Comparison of ENCODE assay signal across 24 cellular contexts in the genomic region with DNA sequence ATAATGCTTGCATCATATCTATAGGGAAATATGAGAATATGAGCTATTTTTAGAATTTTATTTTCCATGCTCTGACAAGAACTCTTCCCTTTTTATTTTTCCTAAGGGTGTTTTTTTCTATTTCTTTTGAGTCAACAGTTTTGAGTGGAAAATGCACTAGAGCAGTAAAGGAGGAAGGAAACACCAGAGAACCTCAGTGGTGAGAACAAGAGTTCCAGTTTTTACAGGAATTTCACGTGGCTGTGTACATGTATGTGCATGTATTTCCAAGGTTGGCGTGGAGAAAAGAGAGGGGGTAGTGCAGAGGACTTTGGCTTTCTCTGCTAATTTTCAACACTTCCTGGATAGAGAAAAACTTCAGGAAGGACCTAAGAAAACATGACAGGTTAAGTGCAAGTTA.
"Had no signal": no experiment of that assay in that cellular context is flagged by ENCODE, and none has a peak within 500 bp of the region (broad histone marks: within the 10 kb centered on the region; RNA-seq: fewer than 3 reads in every experiment).

No MANE protein-coding gene starts in this region.

- H3K4me3 ChIP-seq: heart right ventricle, left lung, lung, mucosa of descending colon, right lobe of liver, thoracic aorta, uterus had no signal

- H3K36me3 ChIP-seq: heart right ventricle, left lung, right lobe of liver, thoracic aorta, uterus had no signal

- H3K4me1 ChIP-seq: right lobe of liver, uterus had no signal

- DNase-seq: activated CD4-positive, alpha-beta T cell treated with anti-CD3 and anti-CD28 coated beads for 1 hour; activated CD4-positive, alpha-beta T cell treated with anti-CD3 and anti-CD28 coated beads, Interleukin-2, amount 10 ng/mL, durations not matched to agents 7 days and 5 days; activated CD8-positive, alpha-beta T cell treated with anti-CD3 and anti-CD28 coated beads for 36 hours; activated gamma-delta T cell treated with Interleukin-2 at 50 U/mL for 16 hours; activated naive CD8-positive, alpha-beta T cell treated with anti-CD3 and anti-CD28 coated beads, Interleukin-2, amount 50 U/mL, for 24 hours; activated T-cell treated with anti-CD3 and anti-CD28 coated beads, Interleukin-2, amount 50 U/mL, for 4 hours; amygdala; central memory CD4-positive, alpha-beta T cell; effector CD4-positive, alpha-beta T cell; erythroblast; heart right ventricle; left lung; mucosa of descending colon; right lobe of liver; small intestine; stimulated activated CD4-positive, alpha-beta T cell treated with anti-CD3 and anti-CD28 coated beads, Interleukin-4, amount 100 ng/mL, for 24 hours; T1000; uterus had no signal

- H3K27ac ChIP-seq: left lung, right lobe of liver, thoracic aorta, uterus had no signal

- H3K27me3 ChIP-seq: heart right ventricle, left lung, right lobe of liver, uterus had no signal

- ATAC-seq: activated CD8-positive, alpha-beta T cell treated with anti-CD3 and anti-CD28 coated beads for 36 hours; activated naive CD8-positive, alpha-beta T cell treated with anti-CD3 and anti-CD28 coated beads, Interleukin-2, amount 50 U/mL, for 24 hours; activated T-cell treated with anti-CD3 and anti-CD28 coated beads, Interleukin-2, amount 50 U/mL, for 4 hours; activated T-helper 17 cell treated with anti-CD3 and anti-CD28 coated beads, Interleukin-2, amount 50 U/mL, for 72 hours; left lung; mucosa of descending colon; natural killer cell treated with Interleukin-12 subunit alpha and Interleukin-12 subunit beta and Interleukin-15 and Interleukin-18, amount 100 ng/mL, for 72 hours; stimulated activated effector memory CD8-positive, alpha-beta T cell treated with anti-CD3 and anti-CD28 coated beads, Interleukin-12 subunit alpha, Interleukin-12 subunit beta, amount 100 ng/mL, for 72 hours; WTC11 had no signal

- H3K9me3 ChIP-seq: heart right ventricle, left lung, mucosa of descending colon, right lobe of liver, thoracic aorta, uterus had no signal
